ENCODE assay signal across 9 cellular contexts in the genomic region with DNA sequence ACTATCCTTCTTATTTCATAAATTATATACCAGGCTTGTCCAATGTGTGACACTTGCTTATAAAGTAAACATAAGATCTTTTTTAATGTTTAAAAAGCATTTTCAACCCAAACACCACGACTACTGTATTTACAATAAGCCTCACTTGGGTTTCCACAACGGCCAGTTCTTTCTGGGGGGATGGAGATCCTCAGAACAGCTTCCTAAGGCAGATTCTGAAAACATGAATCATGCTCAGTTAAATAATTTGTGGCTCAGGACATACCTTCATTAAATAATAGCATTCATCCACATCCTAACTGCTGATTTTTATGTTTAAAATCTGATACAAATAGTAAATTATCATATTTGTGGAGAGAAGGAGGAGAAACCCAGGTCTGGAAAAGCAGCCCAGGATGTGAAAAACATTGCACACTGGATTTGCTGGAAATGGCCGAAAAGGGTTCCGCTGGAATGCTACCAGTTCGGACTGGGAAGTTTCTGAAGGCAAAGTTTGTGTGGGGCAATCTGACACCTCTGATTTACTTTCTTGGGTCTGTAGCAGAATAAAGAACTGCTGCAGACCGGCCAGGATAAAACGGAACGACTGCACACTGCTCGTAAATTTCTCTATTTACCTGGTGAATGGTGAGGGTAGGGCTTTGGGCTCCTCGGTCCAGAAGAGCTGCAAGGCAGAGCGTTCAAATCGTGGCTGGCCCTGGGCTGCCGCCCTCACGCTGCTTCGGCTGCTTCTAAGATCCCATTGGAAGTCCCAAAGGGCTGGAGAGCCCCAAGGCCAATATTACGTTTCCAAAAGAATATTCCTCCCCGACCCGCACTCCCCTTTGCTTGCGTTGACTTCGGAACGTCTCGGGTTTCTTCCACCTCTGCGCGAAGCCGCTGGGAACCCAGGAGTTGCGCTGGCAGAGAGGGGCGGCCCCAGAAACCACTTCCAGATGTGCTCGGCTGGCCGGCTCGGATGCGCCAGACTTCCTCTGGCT. TPM values are rescaled to one million over a fixed set of nuclear protein-coding genes. Genes with fewer than 3 reads are reported as not detected.
DNase-seq lines count a peak whose midpoint lies in the region; ATAC-seq and TF ChIP-seq lines count a peak whose summit lies in the region.
"Had no signal": no experiment of that assay in that cellular context is flagged by ENCODE, and none has a peak within 500 bp of the region (broad histone marks: within the 10 kb centered on the region; RNA-seq: fewer than 3 reads in every experiment).

A gene with protein sequence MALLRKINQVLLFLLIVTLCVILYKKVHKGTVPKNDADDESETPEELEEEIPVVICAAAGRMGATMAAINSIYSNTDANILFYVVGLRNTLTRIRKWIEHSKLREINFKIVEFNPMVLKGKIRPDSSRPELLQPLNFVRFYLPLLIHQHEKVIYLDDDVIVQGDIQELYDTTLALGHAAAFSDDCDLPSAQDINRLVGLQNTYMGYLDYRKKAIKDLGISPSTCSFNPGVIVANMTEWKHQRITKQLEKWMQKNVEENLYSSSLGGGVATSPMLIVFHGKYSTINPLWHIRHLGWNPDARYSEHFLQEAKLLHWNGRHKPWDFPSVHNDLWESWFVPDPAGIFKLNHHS (minus strand): TSS at position 910 of the 980 bp plus-strand sequence. CDS start 30,539 bp downstream, outside the sequence.

- no peaks in the 10 kb centered on the region for H3K9me3 Mint-ChIP-seq in activated T-helper 17 cell treated with anti-CD3 and anti-CD28 coated beads, Interleukin-2, amount 50 U/mL, for 72 hours

- H3K27ac ChIP-seq in left ventricle myocardium inferior (replicated peaks), result peak within 1 kb of the TSS; percentile 75
- H3K27ac ChIP-seq: 22Rv1 had no signal

- DNase-seq in DMS53 (lab: John Stamatoyannopoulos, UW), result peak; percentile 35
- no peak for DNase-seq in DMS53 treated with DMSO at 0.1 percent for 48 hours (lab: John Stamatoyannopoulos, UW; ENCODE audit: unreplicated experiment)
- peak; percentile 64 for DNase-seq in left ventricle myocardium inferior
- no peak for DNase-seq in retinal pigment epithelial cell (ENCODE audit: low read depth)
- no peak for DNase-seq in CD1c-positive myeloid dendritic cell (ENCODE audit: extremely low spot score)

- no peaks in the 10 kb centered on the region for H3K27me3 ChIP-seq in left ventricle myocardium inferior (ENCODE audit: low read depth)

- no peaks in the 10 kb centered on the region for H3K36me3 ChIP-seq in left ventricle myocardium inferior

- H3K4me3 ChIP-seq in left ventricle myocardium inferior (peak within 1 kb of the TSS; percentile 65), retinal pigment epithelial cell (ENCODE audit: low read length) (peak within 1 kb of the TSS; percentile 54)

- H3K4me1 ChIP-seq in left ventricle myocardium inferior, result peaks cover 54% of the 10 kb centered on the region

- no peaks in the 10 kb centered on the region for H3K36me3 Mint-ChIP-seq in activated T-helper 17 cell treated with anti-CD3 and anti-CD28 coated beads, Interleukin-2, amount 50 U/mL, for 72 hours (ENCODE audit: low read depth)

- no peaks in the 10 kb centered on the region for H3K9me3 ChIP-seq in left ventricle myocardium inferior (replicated peaks)

- no peak for ATAC-seq in activated T-helper 17 cell treated with anti-CD3 and anti-CD28 coated beads, Interleukin-2, amount 50 U/mL, for 72 hours (replicated peaks)
- ATAC-seq in HG02852 (IDR thresholded peaks at IDR 0.05; ENCODE audit: unreplicated experiment), result no peak
- no peak for ATAC-seq in GM19023 (IDR thresholded peaks at IDR 0.05; ENCODE audit: unreplicated experiment)

- no peak within 1 kb of the TSS for H3K27ac Mint-ChIP-seq in activated T-helper 17 cell treated with anti-CD3 and anti-CD28 coated beads, Interleukin-2, amount 50 U/mL, for 72 hours

- H3K4me3 Mint-ChIP-seq in activated T-helper 17 cell treated with anti-CD3 and anti-CD28 coated beads, Interleukin-2, amount 50 U/mL, for 72 hours, result peak within 1 kb of the TSS; percentile 30

- TF ChIP-seq CTCF in left ventricle myocardium inferior (IDR thresholded peaks at IDR 0.05; ENCODE audit: borderline replicate concordance), result no peak
- no peak for TF ChIP-seq CTCF in retinal pigment epithelial cell (conservative IDR thresholded peaks at IDR 0.05; ENCODE audit: low read depth, low read length)

- intact Hi-C loops in left ventricle myocardium inferior (cut with micrococcal nuclease), result no loop called here

- H3K4me1 Mint-ChIP-seq in activated T-helper 17 cell treated with anti-CD3 and anti-CD28 coated beads, Interleukin-2, amount 50 U/mL, for 72 hours, result no peaks in the 10 kb centered on the region

- peaks cover 26% of the 10 kb centered on the region for H3K27me3 Mint-ChIP-seq in activated T-helper 17 cell treated with anti-CD3 and anti-CD28 coated beads, Interleukin-2, amount 50 U/mL, for 72 hours

RNA-seq across cellular contexts. Expression of the gene that starts here (rescaled TPM):
- total RNA-seq in activated T-helper 17 cell treated with anti-CD3 and anti-CD28 coated beads, Interleukin-2, amount 50 U/mL, for 72 hours, result under 1 TPM in 1 of 2 donors, not detected in 1; 0.58 TPM
- total RNA-seq in left ventricle myocardium inferior, result 11.7 TPM

Comparison
In these comparisons a context has a peak if more than half of its experiments do, and no peak if none do; other contexts are left out.
1. DNase-seq: peak in DMS53 (single experiment) and left ventricle myocardium inferior (single experiment); none in DMS53 treated with DMSO at 0.1 percent for 48 hours (single experiment), retinal pigment epithelial cell (single experiment) and CD1c-positive myeloid dendritic cell (single experiment).